ENCODE assay signal across 24 cellular contexts in the genomic region with DNA sequence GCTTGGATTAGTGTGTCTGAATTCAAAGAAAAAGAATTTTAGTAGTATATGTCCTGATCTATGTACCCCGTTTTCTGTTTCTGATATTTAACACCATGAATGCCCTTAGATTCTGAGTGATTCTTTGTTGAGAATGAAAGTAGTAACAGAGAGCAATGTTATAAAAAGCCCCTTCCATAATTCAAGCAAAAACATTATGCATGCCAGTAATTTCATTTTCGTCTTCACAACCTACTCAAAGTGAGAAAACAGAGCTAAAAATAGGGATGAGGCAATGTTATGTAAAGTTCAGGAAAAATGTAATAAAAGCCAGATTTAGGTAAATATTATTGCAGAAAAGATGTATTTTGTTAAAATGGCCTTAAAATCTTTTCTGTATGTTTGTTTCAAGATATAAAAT. TPM values are rescaled to one million over a fixed set of nuclear protein-coding genes. Genes with fewer than 3 reads are reported as not detected.
DNase-seq lines count a peak whose midpoint lies in the region; ATAC-seq, FAIRE-seq and TF ChIP-seq lines count a peak whose summit lies in the region.
"Had no signal": no experiment of that assay in that cellular context is flagged by ENCODE, and none has a peak within 500 bp of the region (broad histone marks: within the 10 kb centered on the region; RNA-seq: fewer than 3 reads in every experiment).

No MANE protein-coding gene starts in this region.

- TF ChIP-seq POLR2A in GM12878 (IDR thresholded peaks at IDR 0.05; ENCODE audit: low read depth, low read length): no peak

- H3K79me2 ChIP-seq in GM12878 (ENCODE audit: control insufficient read depth, insufficient read depth, low read length): no peaks in the 10 kb centered on the region

- intact Hi-C loops in GM12878 (cut with micrococcal nuclease; ENCODE audit: unreplicated experiment): no loop called here

- H3K27me3 ChIP-seq in GM12878 (replicated peaks in 1 of 2; ENCODE audit: control insufficient read depth in 2 of 2, insufficient read depth in 2 of 2, low read length in 1 of 2): no peaks in the 10 kb centered on the region; a peak in 1 of 4 replicates
- H3K27me3 ChIP-seq: BLaER1 treated with 17β-estradiol and CSF1 and Interleukin-3, amounts not matched to agents 10 nM and 100 nM; neutrophil; sigmoid colon had no signal

- no peaks in the 10 kb centered on the region for H4K20me1 ChIP-seq in GM12878 (ENCODE audit: control insufficient read depth, insufficient read depth)
- H4K20me1 ChIP-seq: BLaER1 treated with 17β-estradiol and CSF1 and Interleukin-3, amounts not matched to agents 10 nM and 100 nM had no signal

- WGBS in GM12878 (ENCODE audit: insufficient coverage, insufficient replicate concordance, low lambda C conversion rate, missing lambda C conversion rate): 0% methylated on average over 2 of the region's 2 CpGs

- ATAC-seq in GM18873 (IDR thresholded peaks at IDR 0.05; ENCODE audit: low FRiP score, unreplicated experiment) (peak; percentile 72), GM21737 (IDR thresholded peaks at IDR 0.05; ENCODE audit: unreplicated experiment) (peak; percentile 68), HG03159 (IDR thresholded peaks at IDR 0.05; ENCODE audit: unreplicated experiment) (peak; percentile 69), GM12878 (peak; percentile 61), HG03135 (IDR thresholded peaks at IDR 0.05; ENCODE audit: unreplicated experiment) (no peak)

- no peak overlapping the region for H2AFZ ChIP-seq in GM12878 (ENCODE audit: control insufficient read depth, low read depth, low read length)

- no peak for TF ChIP-seq RAD21 in GM12878 (IDR thresholded peaks at IDR 0.05; ENCODE audit: insufficient read depth, low read depth, low read length)

- no peaks in the 10 kb centered on the region for H3K4me1 ChIP-seq in GM12878 (ENCODE audit: control insufficient read depth, insufficient read depth, low read length)
- H3K4me1 ChIP-seq: BLaER1 treated with 17β-estradiol and CSF1 and Interleukin-3, amounts not matched to agents 10 nM and 100 nM; sigmoid colon had no signal

- CTCF ChIA-PET in GM12878 (lab: Yijun Ruan, JAX): interaction anchor here (1.0 to 2.4 kb wide), 2 partner anchors 9 to 93 kb away, joined by 3 to 9 read pairs; no protein-coding TSS in a partner anchor

- BruUV-seq in GM12878 (replicated peaks; lab: Mats Ljungman, UMichigan): no TSS peak

- TF ChIP-seq EP300 in GM12878 (IDR thresholded peaks at IDR 0.05; ENCODE audit: borderline replicate concordance in 1 of 2, control insufficient read depth in 1 of 2, low read depth in 2 of 2, low read length in 2 of 2): no peak

- H3K4me2 ChIP-seq in GM12878 (ENCODE audit: control insufficient read depth, insufficient read depth): no peak overlapping the region
- H3K4me2 ChIP-seq: BLaER1 treated with 17β-estradiol and CSF1 and Interleukin-3, amounts not matched to agents 10 nM and 100 nM had no signal

- in situ Hi-C loops in GM12878 (cut with MboI): no loop called here

- FAIRE-seq in GM12878 (lab: Jason Lieb, UNC): no peak
- FAIRE-seq: TTC549 had no signal

- RAD21 ChIA-PET in GM12878 (lab: Charles Lee; ENCODE audit: unreplicated experiment): no interaction called here

- no peaks in the 10 kb centered on the region for H3K9me3 ChIP-seq in GM12878 (replicated peaks; ENCODE audit: control insufficient read depth, insufficient read depth, low read length)
- H3K9me3 ChIP-seq: BLaER1 treated with 17β-estradiol and CSF1 and Interleukin-3, amounts not matched to agents 10 nM and 100 nM; neutrophil; sigmoid colon had no signal

- H3K27ac ChIP-seq in GM12878 (ENCODE audit: control insufficient read depth, insufficient read depth): no peak overlapping the region
- H3K27ac ChIP-seq: BLaER1 treated with 17β-estradiol and CSF1 and Interleukin-3, amounts not matched to agents 10 nM and 100 nM; neutrophil; sigmoid colon; SK-N-MC had no signal

- POLR2A ChIA-PET in GM12878 (lab: Charles Lee): no interaction called here

- no peaks in the 10 kb centered on the region for H3K36me3 ChIP-seq in GM12878 (ENCODE audit: control insufficient read depth in 2 of 2, insufficient read depth in 2 of 2, low read length in 1 of 2)
- H3K36me3 ChIP-seq: BLaER1 treated with 17β-estradiol and CSF1 and Interleukin-3, amounts not matched to agents 10 nM and 100 nM; neutrophil; sigmoid colon had no signal

- H3K9ac ChIP-seq in GM12878 (ENCODE audit: control insufficient read depth, insufficient read depth, low read length): no peak overlapping the region
- H3K9ac ChIP-seq: BLaER1 treated with 17β-estradiol and CSF1 and Interleukin-3, amounts not matched to agents 10 nM and 100 nM had no signal

- DNase-seq in GM12878 (ENCODE audit: low read depth, low spot score) (no peak), SIG-M5 (lab: John Stamatoyannopoulos, UW) (no peak), iPS-NIHi7 (ENCODE audit: extremely low spot score) (no peak), DMS114 treated with DMSO at 0.1 percent for 48 hours (lab: John Stamatoyannopoulos, UW; ENCODE audit: unreplicated experiment) (no peak)
- DNase-seq: activated CD4-positive, alpha-beta T cell treated with anti-CD3 and anti-CD28 coated beads, Interleukin-2, amount 50 U/mL, for 4 hours; amygdala; DND-41; IMR-90; islet precursor cell; NCI-H1092 treated with DMSO at 0.1 percent for 48 hours; sigmoid colon; stimulated activated CD4-positive, alpha-beta T cell treated with anti-CD3 and anti-CD28 coated beads, Interleukin-4, amount 100 ng/mL, for 1 hour; trophoblast cell had no signal

- no peak for TF ChIP-seq CTCF in GM12878 (IDR thresholded peaks at IDR 0.05 in 2 of 3, conservative IDR thresholded peaks at IDR 0.05 in 1 of 3; ENCODE audit: control insufficient read depth in 2 of 3, extremely low read depth in 1 of 3, insufficient read depth in 1 of 3, low read depth in 3 of 3, low read length in 3 of 3)

- H3K4me3 ChIP-seq in GM12878: no peak overlapping the region
- H3K4me3 ChIP-seq: BLaER1 treated with 17β-estradiol and CSF1 and Interleukin-3, amounts not matched to agents 10 nM and 100 nM; sigmoid colon; SK-N-MC had no signal

- SMC1A ChIA-PET in GM12878 (lab: Charles Lee; ENCODE audit: uncharacterized antibody, unreplicated experiment): interaction anchor here (1.2 kb wide), 1 partner anchor 93 kb away, joined by 4 read pairs; no protein-coding TSS in a partner anchor

TF ChIP-seq in GM12878, 131 proteins besides CTCF, POLR2A, EP300 and RAD21 (continues in another document):
- TF ChIP-seq ZNF24 (IDR thresholded peaks at IDR 0.05): no peak
- TF ChIP-seq, protein P1, sequence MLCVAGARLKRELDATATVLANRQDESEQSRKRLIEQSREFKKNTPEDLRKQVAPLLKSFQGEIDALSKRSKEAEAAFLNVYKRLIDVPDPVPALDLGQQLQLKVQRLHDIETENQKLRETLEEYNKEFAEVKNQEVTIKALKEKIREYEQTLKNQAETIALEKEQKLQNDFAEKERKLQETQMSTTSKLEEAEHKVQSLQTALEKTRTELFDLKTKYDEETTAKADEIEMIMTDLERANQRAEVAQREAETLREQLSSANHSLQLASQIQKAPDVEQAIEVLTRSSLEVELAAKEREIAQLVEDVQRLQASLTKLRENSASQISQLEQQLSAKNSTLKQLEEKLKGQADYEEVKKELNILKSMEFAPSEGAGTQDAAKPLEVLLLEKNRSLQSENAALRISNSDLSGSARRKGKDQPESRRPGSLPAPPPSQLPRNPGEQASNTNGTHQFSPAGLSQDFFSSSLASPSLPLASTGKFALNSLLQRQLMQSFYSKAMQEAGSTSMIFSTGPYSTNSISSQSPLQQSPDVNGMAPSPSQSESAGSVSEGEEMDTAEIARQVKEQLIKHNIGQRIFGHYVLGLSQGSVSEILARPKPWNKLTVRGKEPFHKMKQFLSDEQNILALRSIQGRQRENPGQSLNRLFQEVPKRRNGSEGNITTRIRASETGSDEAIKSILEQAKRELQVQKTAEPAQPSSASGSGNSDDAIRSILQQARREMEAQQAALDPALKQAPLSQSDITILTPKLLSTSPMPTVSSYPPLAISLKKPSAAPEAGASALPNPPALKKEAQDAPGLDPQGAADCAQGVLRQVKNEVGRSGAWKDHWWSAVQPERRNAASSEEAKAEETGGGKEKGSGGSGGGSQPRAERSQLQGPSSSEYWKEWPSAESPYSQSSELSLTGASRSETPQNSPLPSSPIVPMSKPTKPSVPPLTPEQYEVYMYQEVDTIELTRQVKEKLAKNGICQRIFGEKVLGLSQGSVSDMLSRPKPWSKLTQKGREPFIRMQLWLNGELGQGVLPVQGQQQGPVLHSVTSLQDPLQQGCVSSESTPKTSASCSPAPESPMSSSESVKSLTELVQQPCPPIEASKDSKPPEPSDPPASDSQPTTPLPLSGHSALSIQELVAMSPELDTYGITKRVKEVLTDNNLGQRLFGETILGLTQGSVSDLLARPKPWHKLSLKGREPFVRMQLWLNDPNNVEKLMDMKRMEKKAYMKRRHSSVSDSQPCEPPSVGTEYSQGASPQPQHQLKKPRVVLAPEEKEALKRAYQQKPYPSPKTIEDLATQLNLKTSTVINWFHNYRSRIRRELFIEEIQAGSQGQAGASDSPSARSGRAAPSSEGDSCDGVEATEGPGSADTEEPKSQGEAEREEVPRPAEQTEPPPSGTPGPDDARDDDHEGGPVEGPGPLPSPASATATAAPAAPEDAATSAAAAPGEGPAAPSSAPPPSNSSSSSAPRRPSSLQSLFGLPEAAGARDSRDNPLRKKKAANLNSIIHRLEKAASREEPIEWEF (IDR thresholded peaks at IDR 0.05; ENCODE audit: insufficient replicate concordance, low read depth, low read length): no peak
- TF ChIP-seq MEF2B (IDR thresholded peaks at IDR 0.05; ENCODE audit: partially characterized antibody, poor library complexity, severe bottlenecking): peak; percentile 44
- TF ChIP-seq MEF2A (IDR thresholded peaks at IDR 0.05; ENCODE audit: insufficient read depth, low read depth, low read length): peak; percentile 61; the same call in 1 of the 2 replicates

RNA-seq across cellular contexts. Expression of a gene that starts 28.1 kb away (rescaled TPM):
- total RNA-seq in GM12878 (2013; cell fraction: nucleolus; rRNA removed): not detected in 2 replicates
- total RNA-seq in GM12878 (2014; rRNA removed) (not detected in 2 replicates), GM12878 (2014; rRNA removed; fragmentation: Illumina TruSeq; extraction: Trizol) (not detected in 2 replicates), GM12878 (2021) (0.21 TPM in 1 of 2 replicates, not detected in the other)
- polyA plus RNA-seq in GM12878 (2011; ENCODE audit: low read depth): not detected
- polyA plus RNA-seq in GM12878 (2011; rRNA removed) (not detected in 2 replicates), GM12878 (2014; fragmentation: Illumina TruSeq; extraction: Trizol) (not detected in 2 replicates), GM12878 (2014; fragmentation: Nextera tagmentation; extraction: Ambion mirVana) (under 1 TPM in 1 of 2 experiments, not detected in 1; 0.05 TPM), GM12878 (2014; rRNA removed) (not detected in 2 replicates), GM12878 (2016; fragmentation: Nextera tagmentation; extraction: Ambion mirVana) (under 1 TPM in 1 of 2 experiments, not detected in 1; 0.11 TPM)
- polyA plus RNA-seq in GM12878 (2011; cell fraction: cytosol; rRNA removed): 0.01 TPM in 1 of 2 replicates, not detected in the other
- polyA plus RNA-seq in GM12878 (2011; cell fraction: nucleus; rRNA removed): not detected in 2 replicates
- polyA plus RNA-seq in GM12878 (2012): not detected in 2 replicates
- 0.22 TPM in 1 of 2 replicates, not detected in the other for polyA minus RNA-seq in GM12878 (2011; rRNA and poly(A)+ RNA removed)
- polyA minus RNA-seq in GM12878 (2011; cell fraction: cytosol; rRNA and poly(A)+ RNA removed): not detected in 2 replicates
- polyA minus RNA-seq in GM12878 (2011; cell fraction: nucleus; rRNA and poly(A)+ RNA removed): not detected in 2 replicates
- total RNA-seq: activated T-helper 2 cell treated with anti-CD3 and anti-CD28 coated beads, Interferon-gamma antibody, Interleukin-2, Interleukin-4, amounts not matched to agents 10 μg/mL and 5 μg/mL and 100 μg/mL, durations not matched to agents 14 hours and 24 hours and 36 hours; epithelial cell of proximal tubule; glomerular endothelial cell; IMR-90 had no signal
- polyA plus RNA-seq: IMR-90 had no signal
